17 cellular contexts compared by ENCODE assay signal in the genomic region with DNA sequence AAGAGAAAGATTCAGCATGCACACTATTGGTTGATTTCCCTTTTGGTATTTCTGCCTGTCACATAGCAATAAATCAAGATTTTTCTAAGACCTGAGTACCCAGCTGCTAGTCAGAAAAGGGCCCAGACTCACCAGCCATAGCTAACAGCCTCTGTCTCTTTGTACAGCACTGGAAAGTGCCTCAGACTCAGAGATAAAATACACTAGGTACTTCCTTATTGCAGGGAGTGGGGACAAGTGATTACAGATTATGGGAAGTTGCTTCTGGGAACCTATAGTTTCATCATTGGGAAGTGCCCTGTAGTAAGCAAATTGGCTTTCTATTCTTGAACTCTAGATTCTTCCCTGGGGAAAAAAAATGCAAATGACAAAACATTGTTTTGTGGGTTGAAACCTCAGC. TPM values are rescaled to one million over a fixed set of nuclear protein-coding genes. Genes with fewer than 3 reads are reported as not detected.
DNase-seq lines count a peak whose midpoint lies in the region; ATAC-seq and TF ChIP-seq lines count a peak whose summit lies in the region.
"Had no signal": no experiment of that assay in that cellular context is flagged by ENCODE, and none has a peak within 500 bp of the region (broad histone marks: within the 10 kb centered on the region; RNA-seq: fewer than 3 reads in every experiment).

A gene (minus strand): TSS at position 171 of the 400 bp plus-strand sequence. CDS start 32 bp downstream, at position 139.

- TF ChIP-seq POLR2A in transverse colon (IDR thresholded peaks at IDR 0.05), result peak; percentile 48

- peaks cover 0 to 9% (median 0%) of the 10 kb centered on the region in 4 donors for H3K36me3 ChIP-seq in transverse colon

- peak within 1 kb of the TSS; percentile 72 to 79 (median 74) for H3K27ac ChIP-seq in transverse colon

- H3K9me3 ChIP-seq in transverse colon, result no peaks in the 10 kb centered on the region

- no peaks in the 10 kb centered on the region for H3K27me3 ChIP-seq in transverse colon

- in situ Hi-C loops in transverse colon (cut with MboI; ENCODE audit: low pct_ligation_motif_present in 1 of 4, low pct_unique_long_range_greater_than_20kb in 1 of 4, low sequenced_read_pairs in 3 of 4), result no loop called here
- in situ Hi-C loops in GM13976 (cut with MboI; ENCODE audit: low sequenced_read_pairs, unreplicated experiment), result no loop called here

- DNase-seq in Right ventricle myocardium superior (no peak), cardiac septum (ENCODE audit: low spot score) (no peak), NOMO-1 treated with DMSO at 0.1 percent for 48 hours (lab: John Stamatoyannopoulos, UW; ENCODE audit: unreplicated experiment) (peak; percentile 52), fibroblast of villous mesenchyme (ENCODE audit: low read depth) (peak; percentile 36), transverse colon (peak; percentile 46), GM13976 (ENCODE audit: low spot score) (no peak), GM03348 (ENCODE audit: low spot score) (no peak)
- DNase-seq: activated naive CD4-positive, alpha-beta T cell treated with anti-CD3 and anti-CD28 coated beads, Interleukin-2, amount 50 U/mL, for 16 hours; H9; NCI-H1105; NCI-H446 treated with DMSO at 0.1 percent for 48 hours; stimulated activated CD4-positive, alpha-beta T cell treated with anti-CD3 and anti-CD28 coated beads, Interleukin-15, amount 100 ng/mL, for 24 hours; trophoblast cell had no signal

- H3K4me3 ChIP-seq in fibroblast of villous mesenchyme (ENCODE audit: low read depth, low read length) (no peak within 1 kb of the TSS), transverse colon (peak within 1 kb of the TSS in 1 of 4 donors; percentile 1)
- H3K4me3 ChIP-seq: lung had no signal

- peaks cover 0 to 19% (median 6%) of the 10 kb centered on the region in 4 donors for H3K4me1 ChIP-seq in transverse colon

- TF ChIP-seq EP300 in transverse colon (IDR thresholded peaks at IDR 0.05; ENCODE audit: low read depth), result no peak

- intact Hi-C loops in Right ventricle myocardium superior (cut with DNase I) (no loop called here), cardiac septum (cut with DNase I) (no loop called here), transverse colon (cut with DNase I; ENCODE audit: low total_unique reads) (no loop called here)

- ATAC-seq in Right ventricle myocardium superior (ENCODE audit: poor library complexity) (peak; percentile 70), GM18907 (IDR thresholded peaks at IDR 0.05; ENCODE audit: unreplicated experiment) (no peak)

- no peak for TF ChIP-seq CTCF in fibroblast of villous mesenchyme (IDR thresholded peaks at IDR 0.05; ENCODE audit: insufficient read depth, low read depth, low read length)
- no peak for TF ChIP-seq CTCF in transverse colon (IDR thresholded peaks at IDR 0.05)
- TF ChIP-seq CTCF in GM13976 (IDR thresholded peaks at IDR 0.05; ENCODE audit: borderline replicate concordance, control extremely low read depth, extremely low read depth, insufficient read depth, missing control alignments), result no peak

RNA-seq across cellular contexts. Expression of the gene that starts here (rescaled TPM):
- not detected for total RNA-seq in Right ventricle myocardium superior
- not detected for total RNA-seq in cardiac septum
- total RNA-seq in fibroblast of villous mesenchyme, result 0.43 TPM in 1 of 2 replicates, not detected in the other
- total RNA-seq in transverse colon, result 10 to 100 TPM; 27.2 to 63.1 (median 38.0) TPM
- total RNA-seq: epithelial cell of proximal tubule, H9, HT-29 had no signal

Comparison
In these comparisons a context has a peak if more than half of its experiments do, and no peak if none do; other contexts are left out.
1. RNA of the gene that starts here (total RNA-seq): 27.2 to 63.1 TPM in transverse colon; 0.43 TPM in fibroblast of villous mesenchyme, not detected in Right ventricle myocardium superior (single experiment) and not detected in cardiac septum (single experiment); every median in the first group is over 10 times any median in the second.
2. Peak in ATAC-seq in Right ventricle myocardium superior; RNA of the gene not detected or under 1 TPM.
3. Peak in DNase-seq in fibroblast of villous mesenchyme; RNA of the gene not detected or under 1 TPM.
4. DNase-seq: peak in NOMO-1 treated with DMSO at 0.1 percent for 48 hours (single experiment) and transverse colon (single experiment); none in Right ventricle myocardium superior (single experiment), cardiac septum (single experiment), GM13976 (single experiment) and GM03348 (single experiment).